Comparison of ENCODE assay signal across 1 cellular context in genomic region chr6:14770572-14770971, GRCh38.
TF ChIP-seq lines count a peak whose summit lies in the region.

No MANE protein-coding gene starts in this region.

TF ChIP-seq in H1, 55 proteins besides CTCF, POLR2A, EP300 and RAD21 (continued from another document):
- TF ChIP-seq ATF3 (IDR thresholded peaks at IDR 0.05; ENCODE audit: insufficient read depth, low read depth, low read length): no peak
